Comparison of ENCODE assay signal across 1 cellular context in the genomic region with DNA sequence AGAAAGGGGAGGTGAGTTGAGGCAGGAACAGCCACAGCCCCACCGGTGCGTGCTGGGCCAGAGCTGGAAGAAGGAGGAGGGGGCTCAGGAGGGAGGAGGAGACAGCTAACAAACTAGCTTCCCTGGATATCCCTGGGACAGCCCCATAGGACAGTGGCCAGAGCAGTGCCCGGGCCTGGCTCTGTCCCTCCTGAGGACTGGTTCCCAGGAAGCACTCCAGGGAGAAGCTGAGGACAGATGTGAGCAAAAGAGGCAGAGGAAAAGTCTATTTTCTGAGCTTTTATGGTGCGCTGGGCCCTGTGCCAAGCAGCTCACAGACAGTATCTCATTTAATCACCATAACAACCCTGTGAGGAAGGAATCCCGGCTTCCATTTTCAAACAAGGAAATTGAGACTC.
TF ChIP-seq lines count a peak whose summit lies in the region.

No MANE protein-coding gene starts in this region.

TF ChIP-seq in SK-N-SH, 30 proteins besides CTCF, POLR2A, EP300 and RAD21:
- TF ChIP-seq, protein P1, sequence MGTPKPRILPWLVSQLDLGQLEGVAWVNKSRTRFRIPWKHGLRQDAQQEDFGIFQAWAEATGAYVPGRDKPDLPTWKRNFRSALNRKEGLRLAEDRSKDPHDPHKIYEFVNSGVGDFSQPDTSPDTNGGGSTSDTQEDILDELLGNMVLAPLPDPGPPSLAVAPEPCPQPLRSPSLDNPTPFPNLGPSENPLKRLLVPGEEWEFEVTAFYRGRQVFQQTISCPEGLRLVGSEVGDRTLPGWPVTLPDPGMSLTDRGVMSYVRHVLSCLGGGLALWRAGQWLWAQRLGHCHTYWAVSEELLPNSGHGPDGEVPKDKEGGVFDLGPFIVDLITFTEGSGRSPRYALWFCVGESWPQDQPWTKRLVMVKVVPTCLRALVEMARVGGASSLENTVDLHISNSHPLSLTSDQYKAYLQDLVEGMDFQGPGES (IDR thresholded peaks at IDR 0.05; ENCODE audit: low read depth, low read length) = no peak
- peak; percentile 5; the same call in 1 of the 2 replicates for TF ChIP-seq GATA2 (CRISPR knock-in tag; IDR thresholded peaks at IDR 0.05)
- TF ChIP-seq, protein P2, sequence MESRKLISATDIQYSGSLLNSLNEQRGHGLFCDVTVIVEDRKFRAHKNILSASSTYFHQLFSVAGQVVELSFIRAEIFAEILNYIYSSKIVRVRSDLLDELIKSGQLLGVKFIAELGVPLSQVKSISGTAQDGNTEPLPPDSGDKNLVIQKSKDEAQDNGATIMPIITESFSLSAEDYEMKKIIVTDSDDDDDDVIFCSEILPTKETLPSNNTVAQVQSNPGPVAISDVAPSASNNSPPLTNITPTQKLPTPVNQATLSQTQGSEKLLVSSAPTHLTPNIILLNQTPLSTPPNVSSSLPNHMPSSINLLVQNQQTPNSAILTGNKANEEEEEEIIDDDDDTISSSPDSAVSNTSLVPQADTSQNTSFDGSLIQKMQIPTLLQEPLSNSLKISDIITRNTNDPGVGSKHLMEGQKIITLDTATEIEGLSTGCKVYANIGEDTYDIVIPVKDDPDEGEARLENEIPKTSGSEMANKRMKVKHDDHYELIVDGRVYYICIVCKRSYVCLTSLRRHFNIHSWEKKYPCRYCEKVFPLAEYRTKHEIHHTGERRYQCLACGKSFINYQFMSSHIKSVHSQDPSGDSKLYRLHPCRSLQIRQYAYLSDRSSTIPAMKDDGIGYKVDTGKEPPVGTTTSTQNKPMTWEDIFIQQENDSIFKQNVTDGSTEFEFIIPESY (IDR thresholded peaks at IDR 0.05; ENCODE audit: borderline replicate concordance, low read depth) = no peak
- 0 out of 2 replicates have a peak, but pooled peaks have one; percentile 13 for TF ChIP-seq RCOR1 (IDR thresholded peaks at IDR 0.05; ENCODE audit: low read length)
- TF ChIP-seq, protein P3, sequence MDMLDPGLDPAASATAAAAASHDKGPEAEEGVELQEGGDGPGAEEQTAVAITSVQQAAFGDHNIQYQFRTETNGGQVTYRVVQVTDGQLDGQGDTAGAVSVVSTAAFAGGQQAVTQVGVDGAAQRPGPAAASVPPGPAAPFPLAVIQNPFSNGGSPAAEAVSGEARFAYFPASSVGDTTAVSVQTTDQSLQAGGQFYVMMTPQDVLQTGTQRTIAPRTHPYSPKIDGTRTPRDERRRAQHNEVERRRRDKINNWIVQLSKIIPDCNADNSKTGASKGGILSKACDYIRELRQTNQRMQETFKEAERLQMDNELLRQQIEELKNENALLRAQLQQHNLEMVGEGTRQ (IDR thresholded peaks at IDR 0.05; ENCODE audit: borderline replicate concordance, low read depth, low read length) = no peak
- TF ChIP-seq MXI1 (IDR thresholded peaks at IDR 0.05; ENCODE audit: low read depth, low read length) = no peak
- TF ChIP-seq RFX5 (IDR thresholded peaks at IDR 0.05; ENCODE audit: low read length) = 0 out of 2 replicates have a peak, but pooled peaks have one; percentile 33
TF ChIP-seq in SK-N-SH: peak in this region for 3.
